21 cellular contexts compared by ENCODE assay signal in genomic region chr5:39892708-39893107, GRCh38.
A peak's percentile ranks its signal among the peaks of the same experiment; 100 is the strongest.
DNase-seq lines count a peak whose midpoint lies in the region; ATAC-seq and TF ChIP-seq lines count a peak whose summit lies in the region.
"Had no signal": no experiment of that assay in that cellular context is flagged by ENCODE, and none has a peak within 500 bp of the region (broad histone marks: within the 10 kb centered on the region; RNA-seq: fewer than 3 reads in every experiment).

No MANE protein-coding gene starts in this region.

- H3K27me3 ChIP-seq in brain microvascular endothelial cell (replicated peaks) (no peaks in the 10 kb centered on the region), foreskin keratinocyte (no peaks in the 10 kb centered on the region), ascending aorta (no peaks in the 10 kb centered on the region), esophagus squamous epithelium (no peaks in the 10 kb centered on the region)
- H3K27me3 ChIP-seq: suprapubic skin had no signal

- peak; percentile 91 for ATAC-seq in foreskin keratinocyte
- ATAC-seq in GM21367 (IDR thresholded peaks at IDR 0.05; ENCODE audit: unreplicated experiment) = no peak
- ATAC-seq: naive thymus-derived CD8-positive, alpha-beta T cell had no signal

- 14 to 43% methylated on average over 1 of the region's 1 CpG for WGBS in esophagus squamous epithelium, 2 donors

- H3K9me3 ChIP-seq in ascending aorta (no peaks in the 10 kb centered on the region), esophagus squamous epithelium (no peaks in the 10 kb centered on the region)
- H3K9me3 ChIP-seq: suprapubic skin had no signal

- peak; percentile 69 for DNase-seq in M059J (ENCODE audit: low read depth)
- peak; percentile 40 for DNase-seq in brain microvascular endothelial cell
- peak; percentile 21 to 64 for DNase-seq in foreskin keratinocyte
- no peak for DNase-seq in GM13977 (ENCODE audit: low spot score)
- no peak for DNase-seq in ascending aorta (ENCODE audit: low spot score in 2 of 2)
- no peak for DNase-seq in esophagus squamous epithelium (lab: John Stamatoyannopoulos, UW)
- DNase-seq: activated CD4-positive, alpha-beta T cell treated with anti-CD3 and anti-CD28 coated beads, Interleukin-2, amount 50 U/mL, for 4 hours; activated naive CD4-positive, alpha-beta T cell; activated T-cell treated with anti-CD3 and anti-CD28 coated beads for 4 hours; GOT3; naive thymus-derived CD8-positive, alpha-beta T cell; NCI-H1930; NCI-H510A treated with DMSO at 0.1 percent for 48 hours; Right ventricle myocardium superior; stimulated activated CD4-positive, alpha-beta T cell treated with anti-CD3 and anti-CD28 coated beads, Interleukin-4, amount 100 ng/mL, for 4 hours had no signal

- TF ChIP-seq CTCF in brain microvascular endothelial cell (IDR thresholded peaks at IDR 0.05; ENCODE audit: low read depth, low read length, missing control alignments) (no peak), foreskin keratinocyte (conservative IDR thresholded peaks at IDR 0.05) (no peak), GM13977 (IDR thresholded peaks at IDR 0.05; ENCODE audit: extremely low read depth, insufficient read depth, missing control alignments) (no peak), ascending aorta (IDR thresholded peaks at IDR 0.05) (no peak), esophagus squamous epithelium (IDR thresholded peaks at IDR 0.05) (no peak)

- H3K4me1 ChIP-seq in foreskin keratinocyte (no peaks in the 10 kb centered on the region), ascending aorta (no peaks in the 10 kb centered on the region), esophagus squamous epithelium (no peaks in the 10 kb centered on the region)

- intact Hi-C loops in ascending aorta (cut with DNase I) (no loop called here), esophagus squamous epithelium (cut with DNase I) (no loop called here)

- no peak overlapping the region for H3K27ac ChIP-seq in brain microvascular endothelial cell
- H3K27ac ChIP-seq in foreskin keratinocyte = no peak overlapping the region
- H3K27ac ChIP-seq in ascending aorta = no peak overlapping the region
- no peak overlapping the region for H3K27ac ChIP-seq in esophagus squamous epithelium
- H3K27ac ChIP-seq: coronary artery, suprapubic skin, VCaP had no signal

- H3K36me3 ChIP-seq in brain microvascular endothelial cell (replicated peaks) (no peaks in the 10 kb centered on the region), ascending aorta (no peaks in the 10 kb centered on the region), esophagus squamous epithelium (no peaks in the 10 kb centered on the region)
- H3K36me3 ChIP-seq: suprapubic skin had no signal

- H3K4me3 ChIP-seq in brain microvascular endothelial cell (ENCODE audit: low read depth, low read length) = no peak overlapping the region
- no peak overlapping the region for H3K4me3 ChIP-seq in ascending aorta
- no peak overlapping the region for H3K4me3 ChIP-seq in esophagus squamous epithelium
- H3K4me3 ChIP-seq: coronary artery, lung, smooth muscle cell, suprapubic skin had no signal

- in situ Hi-C loops in brain microvascular endothelial cell (cut with HindIII; ENCODE audit: low pct_ligation_motif_present, low sequenced_read_pairs) = no loop called here
- in situ Hi-C loops in GM13977 (cut with MboI; ENCODE audit: low pct_unique_long_range_greater_than_20kb, low sequenced_read_pairs, unreplicated experiment) = no loop called here

- no peak for TF ChIP-seq POLR2A in esophagus squamous epithelium (IDR thresholded peaks at IDR 0.05)

Comparison
In these comparisons a context has a peak if more than half of its experiments do, and no peak if none do; other contexts are left out.
1. DNase-seq: peak in M059J (single experiment), brain microvascular endothelial cell (single experiment) and foreskin keratinocyte (2 of 2); none in GM13977 (single experiment), ascending aorta (0 of 2) and esophagus squamous epithelium (single experiment).